1 cellular context compared by ENCODE assay signal in genomic region chr2:237892478-237892877, GRCh38.
TF ChIP-seq lines count a peak whose summit lies in the region.

No MANE protein-coding gene starts in this region.

TF ChIP-seq in SK-N-SH, 30 proteins besides CTCF, POLR2A, EP300 and RAD21 (continued from another document):
- TF ChIP-seq ZBTB33 (IDR thresholded peaks at IDR 0.05; ENCODE audit: borderline replicate concordance, low read depth) (no peak), MEF2A (IDR thresholded peaks at IDR 0.05; ENCODE audit: borderline replicate concordance, low read depth) (no peak), RCOR1 (IDR thresholded peaks at IDR 0.05; ENCODE audit: low read length) (peak; percentile 50; the same call in 1 of the 2 replicates), USF2 (IDR thresholded peaks at IDR 0.05; ENCODE audit: borderline replicate concordance, low read depth, low read length) (no peak), GATA2 (CRISPR knock-in tag; IDR thresholded peaks at IDR 0.05) (peak; percentile 82), IRF3 (IDR thresholded peaks at IDR 0.05; ENCODE audit: low read depth, low read length) (no peak), REST (IDR thresholded peaks at IDR 0.05; ENCODE audit: low read depth, low read length) (no peak), TCF12 (IDR thresholded peaks at IDR 0.05) (0 out of 2 replicates have a peak, but pooled peaks have one; percentile 10), TAF1 (IDR thresholded peaks at IDR 0.05; ENCODE audit: borderline replicate concordance, low read depth, low read length) (no peak), USF1 (IDR thresholded peaks at IDR 0.05; ENCODE audit: borderline replicate concordance, low read depth) (no peak)
